Comparison of ENCODE assay signal across 10 cellular contexts in the genomic region with DNA sequence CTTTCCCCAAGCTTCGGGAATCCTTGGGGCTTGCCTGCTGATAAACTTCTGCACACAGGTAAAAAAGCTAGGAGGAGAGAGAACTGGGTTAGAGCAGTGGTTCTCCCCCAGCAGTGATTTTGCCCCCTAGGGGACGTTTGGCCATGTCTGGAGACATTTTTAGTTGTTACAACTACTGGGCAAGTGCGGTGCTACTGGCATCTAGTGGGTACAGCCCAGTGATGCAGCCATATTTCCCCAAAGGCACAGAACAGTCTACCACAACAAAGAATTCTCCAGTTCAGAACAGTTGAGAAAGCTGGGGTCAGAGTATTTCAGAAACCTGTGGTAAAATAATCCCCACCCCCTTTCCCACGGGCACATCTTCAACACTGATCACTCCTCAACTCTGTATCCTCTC. TPM values are rescaled to one million over a fixed set of nuclear protein-coding genes. Genes with fewer than 3 reads are reported as not detected.
A peak's percentile ranks its signal among the peaks of the same experiment; 100 is the strongest.
DNase-seq lines count a peak whose midpoint lies in the region; ATAC-seq and TF ChIP-seq lines count a peak whose summit lies in the region.
"Had no signal": no experiment of that assay in that cellular context is flagged by ENCODE, and none has a peak within 500 bp of the region (broad histone marks: within the 10 kb centered on the region; RNA-seq: fewer than 3 reads in every experiment).

No MANE protein-coding gene starts in this region.

- H3K4me3 Mint-ChIP-seq in CD4-positive, alpha-beta memory T cell, result peak overlapping the region in 7 of 8 donors; percentile 49 to 72 (median 59)

- CTCF ChIA-PET in CD4-positive, alpha-beta memory T cell (lab: Charles Lee; ENCODE audit: partially characterized antibody), result interaction anchor here (1.3 to 3.9 kb wide), 5 partner anchors 8 to 70 kb away, joined by 3 to 21 read pairs (median 6); no protein-coding TSS in a partner anchor

- POLR2A ChIA-PET in CD4-positive, alpha-beta memory T cell (lab: Charles Lee; ENCODE audit: partially characterized antibody), result no interaction called here

- no peak overlapping the region for H3K27ac ChIP-seq in CD4-positive, alpha-beta memory T cell (ENCODE audit: low read depth, low read length)
- peak overlapping the region; percentile 45; the same call in 1 of the 2 replicates for H3K27ac ChIP-seq in WERI-Rb-1
- H3K27ac ChIP-seq: left lung had no signal

- TF ChIP-seq CTCF in HFF-Myc (IDR thresholded peaks at IDR 0.05; ENCODE audit: low read depth, low read length, missing control alignments), result peak; percentile 42
- TF ChIP-seq CTCF in WERI-Rb-1 (IDR thresholded peaks at IDR 0.05; ENCODE audit: low read depth, low read length), result peak; percentile 91

- peak in 4 of 5 donors; percentile 37 to 54 (median 38) for DNase-seq in CD4-positive, alpha-beta memory T cell
- no peak for DNase-seq in HFF-Myc (ENCODE audit: extremely low read depth, low read depth)
- peak; percentile 82 for DNase-seq in WERI-Rb-1
- peak; percentile 7 for DNase-seq in glomerular visceral epithelial cell (ENCODE audit: extremely low spot score)
- no peak for DNase-seq in left ventricle myocardium superior
- DNase-seq in DMS79 (lab: John Stamatoyannopoulos, UW), result no peak
- DNase-seq: left lung, NCI-H1417 treated with DMSO at 0.1 percent for 48 hours had no signal

- H3K36me3 ChIP-seq in CD4-positive, alpha-beta memory T cell (ENCODE audit: insufficient read depth, low read length), result peaks cover 12% of the 10 kb centered on the region
- H3K36me3 ChIP-seq in WERI-Rb-1, result peaks cover 66% of the 10 kb centered on the region

- peaks cover 0 to 1% of the 10 kb centered on the region in 2 donors for H3K27me3 Mint-ChIP-seq in CD4-positive, alpha-beta memory T cell

- H3K9me3 Mint-ChIP-seq in CD4-positive, alpha-beta memory T cell, result peaks cover 0 to 7% (median 3%) of the 10 kb centered on the region in 8 donors

- H3K27ac Mint-ChIP-seq in CD4-positive, alpha-beta memory T cell, result peak overlapping the region in 3 of 7 donors; percentile 36 to 72 (median 46)

- peaks cover 17 to 49% of the 10 kb centered on the region in 2 donors for H3K36me3 Mint-ChIP-seq in CD4-positive, alpha-beta memory T cell

- H3K4me1 Mint-ChIP-seq in CD4-positive, alpha-beta memory T cell, result peaks cover 28 to 47% (median 33%) of the 10 kb centered on the region in 4 donors

- intact Hi-C loops in CD4-positive, alpha-beta memory T cell (cut with micrococcal nuclease), result no loop called here
- intact Hi-C loops in left ventricle myocardium superior (cut with micrococcal nuclease), result no loop called here

- H3K4me3 ChIP-seq in CD4-positive, alpha-beta memory T cell (ENCODE audit: low read length in 2 of 2), result no peak overlapping the region
- no peak overlapping the region for H3K4me3 ChIP-seq in HFF-Myc (replicated peaks; ENCODE audit: low read depth, low read length)
- no peak overlapping the region for H3K4me3 ChIP-seq in WERI-Rb-1 (ENCODE audit: low read depth, low read length)

- no peaks in the 10 kb centered on the region for H3K9me3 ChIP-seq in CD4-positive, alpha-beta memory T cell (ENCODE audit: control insufficient read depth in 1 of 2, low read length in 2 of 2)
- no peaks in the 10 kb centered on the region for H3K9me3 ChIP-seq in WERI-Rb-1 (ENCODE audit: severe bottlenecking)
- H3K9me3 ChIP-seq: left lung had no signal

- H3K27me3 ChIP-seq in CD4-positive, alpha-beta memory T cell (ENCODE audit: insufficient read depth, low read length), result no peaks in the 10 kb centered on the region
- no peaks in the 10 kb centered on the region for H3K27me3 ChIP-seq in WERI-Rb-1 (ENCODE audit: insufficient read depth, low read depth, severe bottlenecking)
- H3K27me3 ChIP-seq: left lung had no signal

- H3K4me1 ChIP-seq in CD4-positive, alpha-beta memory T cell (ENCODE audit: insufficient read depth, low read length), result peaks cover 37% of the 10 kb centered on the region

- ATAC-seq in GM18502 (IDR thresholded peaks at IDR 0.05; ENCODE audit: poor library complexity, unreplicated experiment) (no peak), left ventricle myocardium superior (no peak), GM18517 (IDR thresholded peaks at IDR 0.05; ENCODE audit: unreplicated experiment) (no peak)
- ATAC-seq: left lung had no signal

RNA-seq across cellular contexts. Expression of gene LRRC71, which starts 41.3 kb away (rescaled TPM):
- total RNA-seq in CD4-positive, alpha-beta memory T cell, result not detected
- polyA plus RNA-seq in CD4-positive, alpha-beta memory T cell, result not detected
- total RNA-seq in left ventricle myocardium superior, result 0.17 TPM

Comparison
In these comparisons a context has a peak if more than half of its experiments do, and no peak if none do; other contexts are left out.
1. DNase-seq: peak in CD4-positive, alpha-beta memory T cell (4 of 5), WERI-Rb-1 (single experiment) and glomerular visceral epithelial cell (single experiment); none in HFF-Myc (single experiment), left ventricle myocardium superior (single experiment) and DMS79 (single experiment).